Comparison of ENCODE assay signal across 1 cellular context in genomic region chr5:161546463-161547301, GRCh38.
TF ChIP-seq lines count a peak whose summit lies in the region.

TSS of gene GABRB2 (minus strand) at chr5:161546725. CDS start at chr5:161546643, 82 bp downstream.

TF ChIP-seq in GM23338, 12 proteins besides CTCF, POLR2A, EP300 and RAD21:
- TF ChIP-seq EZH2 (IDR thresholded peaks at IDR 0.05; ENCODE audit: low read depth, unreplicated experiment) (peak; percentile 47), ETS1 (IDR thresholded peaks at IDR 0.05) (no peak)
